23 cellular contexts compared by ENCODE assay signal in the genomic region with DNA sequence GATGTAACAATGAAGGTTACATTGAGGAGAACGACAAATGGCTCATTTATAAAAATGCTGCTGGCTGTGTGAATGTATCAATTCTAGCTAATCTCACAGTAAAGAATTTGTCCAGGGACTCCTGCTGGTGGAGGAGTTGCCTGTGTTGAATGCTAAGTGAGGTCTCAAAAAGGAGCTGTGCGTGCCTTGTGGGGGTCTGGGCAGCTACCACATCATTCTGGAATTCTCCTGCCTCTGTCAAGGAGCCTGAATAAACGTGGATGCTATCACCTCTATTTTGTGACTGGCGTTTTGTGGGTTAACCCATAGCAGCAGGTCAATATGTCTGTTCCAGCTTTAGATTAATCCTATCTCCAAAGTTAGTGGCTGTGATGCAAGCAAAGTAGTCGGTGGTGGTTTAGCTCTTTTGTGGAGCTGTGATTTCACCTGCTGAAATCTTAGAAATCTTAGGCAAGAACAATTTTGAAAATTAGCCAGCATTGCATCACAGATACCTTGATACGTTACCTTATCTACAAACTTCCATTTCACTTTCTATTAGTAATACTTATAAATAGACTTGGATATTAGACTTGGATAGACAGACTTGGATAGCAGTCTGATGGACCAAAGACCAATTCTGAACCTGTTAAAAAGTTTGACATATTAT.
A peak's percentile ranks its signal among the peaks of the same experiment; 100 is the strongest.
DNase-seq lines count a peak whose midpoint lies in the region; ATAC-seq and TF ChIP-seq lines count a peak whose summit lies in the region.
"Had no signal": no experiment of that assay in that cellular context is flagged by ENCODE, and none has a peak within 500 bp of the region (broad histone marks: within the 10 kb centered on the region; RNA-seq: fewer than 3 reads in every experiment).

No MANE protein-coding gene starts in this region.

- no peak for ATAC-seq in stimulated activated naive B cell treated with anti-CD40 and anti-IgM and Interleukin-4, amounts not matched to agents 10 μg/mL and 1 μg/mL and 100 μg/mL, for 72 hours (replicated peaks)
- ATAC-seq in HG02763 (IDR thresholded peaks at IDR 0.05; ENCODE audit: unreplicated experiment): no peak
- no peak for ATAC-seq in GM21723 (IDR thresholded peaks at IDR 0.05; ENCODE audit: unreplicated experiment)
- ATAC-seq: activated CD8-positive, alpha-beta T cell treated with anti-CD3 and anti-CD28 coated beads for 36 hours; left colon; stimulated activated memory B cell treated with anti-CD40 and anti-IgM and Interleukin-4, amounts not matched to agents 10 μg/mL and 1 μg/mL and 100 μg/mL, for 72 hours; T-helper 17 cell had no signal

- WGBS in prostate gland: 85% methylated on average over 6 of the region's 6 CpGs

- H3K4me3 ChIP-seq in BLaER1: no peak overlapping the region
- H3K4me3 ChIP-seq in SJCRH30: no peak overlapping the region
- no peak overlapping the region for H3K4me3 ChIP-seq in fibroblast of pulmonary artery (replicated peaks; ENCODE audit: low read depth, low read length)
- H3K4me3 ChIP-seq in osteoblast (ENCODE audit: insufficient read depth, low read length): no peak overlapping the region
- no peak overlapping the region for H3K4me3 ChIP-seq in prostate gland
- H3K4me3 ChIP-seq: upper lobe of left lung had no signal

- H3K9me3 Mint-ChIP-seq in stimulated activated naive B cell treated with anti-CD40 and anti-IgM and Interleukin-4, amounts not matched to agents 10 μg/mL and 1 μg/mL and 100 μg/mL, for 72 hours: no peaks in the 10 kb centered on the region
- H3K9me3 Mint-ChIP-seq: activated B cell treated with CpG ODN at 0.5 μM for 24 hours; activated CD8-positive, alpha-beta T cell treated with anti-CD3 and anti-CD28 coated beads for 36 hours; activated naive CD8-positive, alpha-beta T cell treated with anti-CD3 and anti-CD28 coated beads for 36 hours; activated T-helper 1 cell treated with anti-CD3 and anti-CD28 coated beads, Interleukin-12 subunit alpha, Interleukin-12 subunit beta, Interleukin-2, Interleukin-4 antibody, amounts not matched to agents 30 ng/mL and 10 ng/mL and 1 ng/mL, durations not matched to agents 14 hours and 24 hours and 36 hours; CD8-positive, alpha-beta memory T cell; naive B cell; stimulated activated memory B cell treated with anti-CD40 and anti-IgM and Interleukin-4, amounts not matched to agents 10 μg/mL and 1 μg/mL and 100 μg/mL, for 72 hours had no signal

- DNase-seq in SJCRH30 (no peak), fibroblast of pulmonary artery (ENCODE audit: low read depth) (no peak), osteoblast (ENCODE audit: insufficient read length, low spot score, missing footprints) (no peak), prostate gland (ENCODE audit: low spot score) (no peak)
- no peak for DNase-seq in stimulated activated naive B cell treated with anti-CD40 and anti-IgM and Interleukin-4, amounts not matched to agents 10 μg/mL and 1 μg/mL and 100 μg/mL, for 72 hours
- DNase-seq: activated B cell treated with CpG ODN at 0.5 μM for 24 hours; activated CD8-positive, alpha-beta T cell treated with anti-CD3 and anti-CD28 coated beads for 36 hours; activated naive CD8-positive, alpha-beta T cell treated with anti-CD3 and anti-CD28 coated beads for 36 hours; caudate nucleus; CD8-positive, alpha-beta memory T cell; left colon; MM.1S; naive B cell; NCI-H187; SIG-M5; stimulated activated CD4-positive, alpha-beta T cell treated with anti-CD3 and anti-CD28 coated beads, Interleukin-12 subunit alpha, Interleukin-12 subunit beta, amount 100 ng/mL, for 4 hours; T-helper 17 cell; upper lobe of left lung had no signal

- H4K20me1 ChIP-seq in BLaER1 (peaks cover 100% of the 10 kb centered on the region), osteoblast (ENCODE audit: insufficient read depth, low read length) (no peaks in the 10 kb centered on the region)

- H3K27ac ChIP-seq in BLaER1: no peak overlapping the region
- H3K27ac ChIP-seq in SJCRH30: peak overlapping the region; percentile 98
- peak overlapping the region; percentile 95 for H3K27ac ChIP-seq in osteoblast (ENCODE audit: low read depth, low read length)
- H3K27ac ChIP-seq in prostate gland: no peak overlapping the region
- H3K27ac ChIP-seq: upper lobe of left lung had no signal

- peaks cover 2% of the 10 kb centered on the region for H3K79me2 ChIP-seq in osteoblast (ENCODE audit: insufficient read depth, low read length)

- no peak overlapping the region for H3K4me3 Mint-ChIP-seq in stimulated activated naive B cell treated with anti-CD40 and anti-IgM and Interleukin-4, amounts not matched to agents 10 μg/mL and 1 μg/mL and 100 μg/mL, for 72 hours
- H3K4me3 Mint-ChIP-seq: activated B cell treated with CpG ODN at 0.5 μM for 24 hours; activated CD8-positive, alpha-beta T cell treated with anti-CD3 and anti-CD28 coated beads for 36 hours; activated naive CD8-positive, alpha-beta T cell treated with anti-CD3 and anti-CD28 coated beads for 36 hours; activated T-helper 1 cell treated with anti-CD3 and anti-CD28 coated beads, Interleukin-12 subunit alpha, Interleukin-12 subunit beta, Interleukin-2, Interleukin-4 antibody, amounts not matched to agents 30 ng/mL and 10 ng/mL and 1 ng/mL, durations not matched to agents 14 hours and 24 hours and 36 hours; CD8-positive, alpha-beta memory T cell; naive B cell; stimulated activated memory B cell treated with anti-CD40 and anti-IgM and Interleukin-4, amounts not matched to agents 10 μg/mL and 1 μg/mL and 100 μg/mL, for 72 hours; T-helper 17 cell had no signal

- no peak for TF ChIP-seq POLR2A in prostate gland (IDR thresholded peaks at IDR 0.05)

- H2AFZ ChIP-seq in osteoblast (ENCODE audit: low read length): no peak overlapping the region

- H3K4me2 ChIP-seq in BLaER1: peak overlapping the region; percentile 96
- no peak overlapping the region for H3K4me2 ChIP-seq in osteoblast (ENCODE audit: insufficient read depth, low read length)

- intact Hi-C loops in prostate gland (cut with DNase I): loop anchor here (5.0 kb wide), 1 partner anchor 95 kb away; a partner anchor contains a TSS

- no peaks in the 10 kb centered on the region for H3K4me1 Mint-ChIP-seq in stimulated activated naive B cell treated with anti-CD40 and anti-IgM and Interleukin-4, amounts not matched to agents 10 μg/mL and 1 μg/mL and 100 μg/mL, for 72 hours
- H3K4me1 Mint-ChIP-seq: activated B cell treated with CpG ODN at 0.5 μM for 24 hours; naive B cell; stimulated activated memory B cell treated with anti-CD40 and anti-IgM and Interleukin-4, amounts not matched to agents 10 μg/mL and 1 μg/mL and 100 μg/mL, for 72 hours had no signal

- H3K27ac Mint-ChIP-seq in stimulated activated naive B cell treated with anti-CD40 and anti-IgM and Interleukin-4, amounts not matched to agents 10 μg/mL and 1 μg/mL and 100 μg/mL, for 72 hours: no peak overlapping the region
- H3K27ac Mint-ChIP-seq: activated B cell treated with CpG ODN at 0.5 μM for 24 hours; activated CD8-positive, alpha-beta T cell treated with anti-CD3 and anti-CD28 coated beads for 36 hours; activated naive CD8-positive, alpha-beta T cell treated with anti-CD3 and anti-CD28 coated beads for 36 hours; activated T-helper 1 cell treated with anti-CD3 and anti-CD28 coated beads, Interleukin-12 subunit alpha, Interleukin-12 subunit beta, Interleukin-2, Interleukin-4 antibody, amounts not matched to agents 30 ng/mL and 10 ng/mL and 1 ng/mL, durations not matched to agents 14 hours and 24 hours and 36 hours; CD8-positive, alpha-beta memory T cell; stimulated activated memory B cell treated with anti-CD40 and anti-IgM and Interleukin-4, amounts not matched to agents 10 μg/mL and 1 μg/mL and 100 μg/mL, for 72 hours; T-helper 17 cell had no signal

- peaks cover 0 to 4% of the 10 kb centered on the region in 2 donors for H3K36me3 Mint-ChIP-seq in stimulated activated naive B cell treated with anti-CD40 and anti-IgM and Interleukin-4, amounts not matched to agents 10 μg/mL and 1 μg/mL and 100 μg/mL, for 72 hours
- H3K36me3 Mint-ChIP-seq: activated naive CD8-positive, alpha-beta T cell treated with anti-CD3 and anti-CD28 coated beads for 36 hours; stimulated activated memory B cell treated with anti-CD40 and anti-IgM and Interleukin-4, amounts not matched to agents 10 μg/mL and 1 μg/mL and 100 μg/mL, for 72 hours had no signal

- H3K4me1 ChIP-seq in BLaER1 (peaks cover 97% of the 10 kb centered on the region), SJCRH30 (peaks cover 44% of the 10 kb centered on the region), osteoblast (ENCODE audit: insufficient read depth, low read length) (peaks cover 31% of the 10 kb centered on the region), prostate gland (replicated peaks) (no peaks in the 10 kb centered on the region)
- H3K4me1 ChIP-seq: upper lobe of left lung had no signal

- TF ChIP-seq CTCF in fibroblast of pulmonary artery (IDR thresholded peaks at IDR 0.05; ENCODE audit: low read length, missing control alignments) (peak; percentile 13), osteoblast (IDR thresholded peaks at IDR 0.05; ENCODE audit: extremely low read depth, low read depth, low read length) (no peak), prostate gland (IDR thresholded peaks at IDR 0.05) (no peak)

- H3K36me3 ChIP-seq in BLaER1 (peaks cover 98% of the 10 kb centered on the region), SJCRH30 (no peaks in the 10 kb centered on the region), osteoblast (ENCODE audit: insufficient read depth, low read length) (peaks cover 18% of the 10 kb centered on the region), prostate gland (no peaks in the 10 kb centered on the region)
- H3K36me3 ChIP-seq: upper lobe of left lung had no signal

- no peaks in the 10 kb centered on the region for H3K27me3 Mint-ChIP-seq in stimulated activated naive B cell treated with anti-CD40 and anti-IgM and Interleukin-4, amounts not matched to agents 10 μg/mL and 1 μg/mL and 100 μg/mL, for 72 hours
- H3K27me3 Mint-ChIP-seq: activated B cell treated with CpG ODN at 0.5 μM for 24 hours; activated CD8-positive, alpha-beta T cell treated with anti-CD3 and anti-CD28 coated beads for 36 hours; activated naive CD8-positive, alpha-beta T cell treated with anti-CD3 and anti-CD28 coated beads for 36 hours; CD8-positive, alpha-beta memory T cell; naive B cell; stimulated activated memory B cell treated with anti-CD40 and anti-IgM and Interleukin-4, amounts not matched to agents 10 μg/mL and 1 μg/mL and 100 μg/mL, for 72 hours had no signal

- no peak overlapping the region for H3K9ac ChIP-seq in BLaER1

- H3K27me3 ChIP-seq in BLaER1: no peaks in the 10 kb centered on the region
- no peaks in the 10 kb centered on the region for H3K27me3 ChIP-seq in SJCRH30
- H3K27me3 ChIP-seq in osteoblast (ENCODE audit: insufficient read depth, low read length): no peaks in the 10 kb centered on the region
- no peaks in the 10 kb centered on the region for H3K27me3 ChIP-seq in prostate gland (replicated peaks; ENCODE audit: insufficient read depth)
- H3K27me3 ChIP-seq: upper lobe of left lung had no signal

- no peaks in the 10 kb centered on the region for H3K9me3 ChIP-seq in BLaER1
- H3K9me3 ChIP-seq in SJCRH30 (replicated peaks): no peaks in the 10 kb centered on the region
- no peaks in the 10 kb centered on the region for H3K9me3 ChIP-seq in osteoblast (ENCODE audit: low read depth, low read length)
- H3K9me3 ChIP-seq in prostate gland: no peaks in the 10 kb centered on the region
- H3K9me3 ChIP-seq: upper lobe of left lung had no signal

Comparison
In these comparisons a context has a peak if more than half of its experiments do, and no peak if none do; other contexts are left out.
1. H3K27ac ChIP-seq: peak in SJCRH30 (single experiment) and osteoblast (single experiment); none in BLaER1 (single experiment) and prostate gland (0 of 2).